Comparison of ENCODE assay signal across 28 cellular contexts in genomic region chr12:54684636-54685630, GRCh38. TPM values are rescaled to one million over a fixed set of nuclear protein-coding genes. Genes with fewer than 3 reads are reported as not detected.
A peak's percentile ranks its signal among the peaks of the same experiment; 100 is the strongest.
DNase-seq lines count a peak whose midpoint lies in the region; TF ChIP-seq lines count a peak whose summit lies in the region.
"Had no signal": no experiment of that assay in that cellular context is flagged by ENCODE, and none has a peak within 500 bp of the region (broad histone marks: within the 10 kb centered on the region; RNA-seq: fewer than 3 reads in every experiment).

No MANE protein-coding gene starts in this region.

- H3K79me1 ChIP-seq in mesenchymal stem cell (replicated peaks; ENCODE audit: low read length, poor library complexity, severe bottlenecking), result no peaks in the 10 kb centered on the region

- H3K9me3 ChIP-seq in mesenchymal stem cell (ENCODE audit: control insufficient read depth, low read length), result peaks cover 6% of the 10 kb centered on the region
- peaks cover 0 to 8% (median 0%) of the 10 kb centered on the region in 8 donors for H3K9me3 ChIP-seq in spleen
- H3K9me3 ChIP-seq in SJCRH30 (replicated peaks), result no peaks in the 10 kb centered on the region
- H3K9me3 ChIP-seq: thoracic aorta had no signal

- no peak for TF ChIP-seq POLR2A in spleen (IDR thresholded peaks at IDR 0.05)

- 78% methylated on average over 12 of the region's 12 CpGs for WGBS in mesenchymal stem cell
- WGBS in spleen, 5 donors, result 69 to 77% (median 73%) methylated on average over 12 of the region's 12 CpGs

- DNase-seq in DMS153 (lab: John Stamatoyannopoulos, UW), result peak; percentile 47
- peak; percentile 59 for DNase-seq in NCI-H1092 (lab: John Stamatoyannopoulos, UW)
- no peak for DNase-seq in mesenchymal stem cell
- no peak for DNase-seq in spleen
- no peak for DNase-seq in UCSD-AML1 (lab: John Stamatoyannopoulos, UW; ENCODE audit: unreplicated experiment)
- no peak for DNase-seq in SJCRH30
- DNase-seq in glomerular visceral epithelial cell (ENCODE audit: extremely low spot score), result no peak
- DNase-seq: activated CD4-positive, alpha-beta memory T cell treated with anti-CD3 and anti-CD28 coated beads for 36 hours; activated CD4-positive, CD25-positive, alpha-beta regulatory T cell; aorta; central memory CD4-positive, alpha-beta T cell; EL; IMR-90; left cardiac atrium; midbrain; natural killer cell; NCI-H1417 treated with DMSO at 0.1 percent for 48 hours; NCI-H526; right cardiac atrium; stimulated activated CD4-positive, alpha-beta T cell treated with anti-CD3 and anti-CD28 coated beads, Interleukin-12 subunit alpha, Interleukin-12 subunit beta, amount 100 ng/mL, for 4 hours; stimulated activated CD4-positive, alpha-beta T cell treated with anti-CD3 and anti-CD28 coated beads, Interleukin-4, amount 100 ng/mL, for 4 hours; stimulated activated naive CD4-positive, alpha-beta T cell had no signal

- intact Hi-C loops in spleen (cut with DNase I; ENCODE audit: low total_unique reads), result no loop called here

- no peak overlapping the region for H3K14ac ChIP-seq in mesenchymal stem cell (ENCODE audit: low read length in 2 of 2)

- H2AFZ ChIP-seq in mesenchymal stem cell (ENCODE audit: low read depth, low read length), result no peak overlapping the region
- H2AFZ ChIP-seq: parathyroid adenoma had no signal

- H2AK5ac ChIP-seq in mesenchymal stem cell (ENCODE audit: low read length, severe bottlenecking), result no peak overlapping the region

- no peak overlapping the region for H3K23ac ChIP-seq in mesenchymal stem cell (ENCODE audit: low read length in 2 of 2)

- H3K4me3 ChIP-seq in mesenchymal stem cell (ENCODE audit: insufficient read depth in 1 of 2, low read depth in 1 of 2, low read length in 2 of 2), result no peak overlapping the region
- H3K4me3 ChIP-seq in spleen, result no peak overlapping the region
- H3K4me3 ChIP-seq in SJCRH30, result no peak overlapping the region
- H3K4me3 ChIP-seq: BLaER1 treated with 17β-estradiol and CSF1 and Interleukin-3, amounts not matched to agents 10 nM and 100 nM; thoracic aorta had no signal

- no peak overlapping the region for H2BK15ac ChIP-seq in mesenchymal stem cell (ENCODE audit: low read depth, poor library complexity, severe bottlenecking)

- no peak overlapping the region for H2BK12ac ChIP-seq in mesenchymal stem cell (ENCODE audit: low read length in 2 of 2)

- H2BK5ac ChIP-seq in mesenchymal stem cell (ENCODE audit: low read depth, low read length, poor library complexity, severe bottlenecking), result no peak overlapping the region

- H3K27me3 ChIP-seq in mesenchymal stem cell (ENCODE audit: control insufficient read depth in 1 of 2, insufficient read depth in 1 of 2, low read length in 2 of 2) (peaks cover 22 to 71% of the 10 kb centered on the region in 2 experiments), spleen (replicated peaks in 1 of 7) (peaks cover 0 to 93% (median 7%) of the 10 kb centered on the region in 7 donors), SJCRH30 (peaks cover 6% of the 10 kb centered on the region; the same call in 1 of the 2 replicates)
- H3K27me3 ChIP-seq: BLaER1 treated with 17β-estradiol and CSF1 and Interleukin-3, amounts not matched to agents 10 nM and 100 nM had no signal

- H3K9ac ChIP-seq in mesenchymal stem cell (ENCODE audit: low read length), result no peak overlapping the region
- H3K9ac ChIP-seq: BLaER1 treated with 17β-estradiol and CSF1 and Interleukin-3, amounts not matched to agents 10 nM and 100 nM; parathyroid adenoma had no signal

- H3K18ac ChIP-seq in mesenchymal stem cell (ENCODE audit: low read depth in 1 of 2, low read length in 2 of 2), result no peak overlapping the region

- no peaks in the 10 kb centered on the region for H3K4me1 ChIP-seq in mesenchymal stem cell (ENCODE audit: control insufficient read depth, insufficient read depth, low read depth, low read length)
- no peaks in the 10 kb centered on the region for H3K4me1 ChIP-seq in spleen
- no peaks in the 10 kb centered on the region for H3K4me1 ChIP-seq in SJCRH30
- H3K4me1 ChIP-seq: BLaER1 treated with 17β-estradiol and CSF1 and Interleukin-3, amounts not matched to agents 10 nM and 100 nM; parathyroid adenoma had no signal

- no peak overlapping the region for H4K91ac ChIP-seq in mesenchymal stem cell (ENCODE audit: low read length)

- no peak overlapping the region for H3K4ac ChIP-seq in mesenchymal stem cell (ENCODE audit: low read depth in 1 of 2, low read length in 2 of 2)

- H3K36me3 ChIP-seq in mesenchymal stem cell (ENCODE audit: control insufficient read depth in 1 of 2, insufficient read depth in 2 of 2, low read depth in 1 of 2, low read length in 2 of 2) (no peaks in the 10 kb centered on the region), spleen (no peaks in the 10 kb centered on the region), SJCRH30 (no peaks in the 10 kb centered on the region)
- H3K36me3 ChIP-seq: BLaER1 treated with 17β-estradiol and CSF1 and Interleukin-3, amounts not matched to agents 10 nM and 100 nM; thoracic aorta had no signal

- H3K4me2 ChIP-seq in mesenchymal stem cell (ENCODE audit: low read length, poor library complexity, severe bottlenecking), result no peak overlapping the region
- H3K4me2 ChIP-seq: BLaER1 treated with 17β-estradiol and CSF1 and Interleukin-3, amounts not matched to agents 10 nM and 100 nM had no signal

- H4K8ac ChIP-seq in mesenchymal stem cell (ENCODE audit: low read length), result peak overlapping the region; percentile 46

- H3K27ac ChIP-seq in VCaP, result peak overlapping the region; percentile 66
- H3K27ac ChIP-seq in mesenchymal stem cell (ENCODE audit: low read length, poor library complexity, severe bottlenecking), result no peak overlapping the region
- H3K27ac ChIP-seq in spleen, result no peak overlapping the region
- no peak overlapping the region for H3K27ac ChIP-seq in SJCRH30
- H3K27ac ChIP-seq: BLaER1 treated with 17β-estradiol and CSF1 and Interleukin-3, amounts not matched to agents 10 nM and 100 nM; parathyroid adenoma; thoracic aorta had no signal

- TF ChIP-seq CTCF in VCaP (conservative IDR thresholded peaks at IDR 0.05) (no peak), spleen (IDR thresholded peaks at IDR 0.05 in 8 of 11, conservative IDR thresholded peaks at IDR 0.05 in 3 of 11) (no peak)

- H2BK120ac ChIP-seq in mesenchymal stem cell (ENCODE audit: low read depth, low read length), result no peak overlapping the region

RNA-seq across cellular contexts. Expression of gene DCD, which starts 36.8 kb away (rescaled TPM):
- polyA plus RNA-seq in mesenchymal stem cell (2013, experiment 1 of 2), result not detected
- polyA plus RNA-seq in mesenchymal stem cell (2013, experiment 2 of 2), result not detected
- not detected for total RNA-seq in spleen
- polyA plus RNA-seq in spleen, result not detected
- not detected in 2 replicates for total RNA-seq in SJCRH30 (2014; rRNA removed; shearing (Covaris generic))
- total RNA-seq: activated CD4-positive, alpha-beta memory T cell treated with anti-CD3 and anti-CD28 coated beads for 36 hours; aorta; dermis microvascular lymphatic vessel endothelial cell; IMR-90; left cardiac atrium; natural killer cell; OCI-LY7; right cardiac atrium had no signal
- polyA plus RNA-seq: aorta, IMR-90, right cardiac atrium had no signal

RNA-seq across cellular contexts. Expression of gene LACRT, which starts 50.2 kb away (rescaled TPM):
- polyA plus RNA-seq in mesenchymal stem cell (2013, experiment 1 of 2), result not detected
- not detected for polyA plus RNA-seq in mesenchymal stem cell (2013, experiment 2 of 2)
- total RNA-seq in spleen, result not detected
- polyA plus RNA-seq in spleen, result not detected
- total RNA-seq in SJCRH30 (2014; rRNA removed; shearing (Covaris generic)), result not detected in 2 replicates
- total RNA-seq: activated CD4-positive, alpha-beta memory T cell treated with anti-CD3 and anti-CD28 coated beads for 36 hours; aorta; dermis microvascular lymphatic vessel endothelial cell; IMR-90; left cardiac atrium; natural killer cell; OCI-LY7; right cardiac atrium; thoracic aorta had no signal
- polyA plus RNA-seq: aorta, IMR-90, right cardiac atrium had no signal

Comparison
In these comparisons a context has a peak if more than half of its experiments do, and no peak if none do; other contexts are left out.
1. DNase-seq: peak in DMS153 (single experiment) and NCI-H1092 (single experiment); none in mesenchymal stem cell (single experiment), spleen (single experiment), UCSD-AML1 (single experiment), SJCRH30 (0 of 2) and glomerular visceral epithelial cell (single experiment).